16 cellular contexts compared by ENCODE assay signal in the genomic region with DNA sequence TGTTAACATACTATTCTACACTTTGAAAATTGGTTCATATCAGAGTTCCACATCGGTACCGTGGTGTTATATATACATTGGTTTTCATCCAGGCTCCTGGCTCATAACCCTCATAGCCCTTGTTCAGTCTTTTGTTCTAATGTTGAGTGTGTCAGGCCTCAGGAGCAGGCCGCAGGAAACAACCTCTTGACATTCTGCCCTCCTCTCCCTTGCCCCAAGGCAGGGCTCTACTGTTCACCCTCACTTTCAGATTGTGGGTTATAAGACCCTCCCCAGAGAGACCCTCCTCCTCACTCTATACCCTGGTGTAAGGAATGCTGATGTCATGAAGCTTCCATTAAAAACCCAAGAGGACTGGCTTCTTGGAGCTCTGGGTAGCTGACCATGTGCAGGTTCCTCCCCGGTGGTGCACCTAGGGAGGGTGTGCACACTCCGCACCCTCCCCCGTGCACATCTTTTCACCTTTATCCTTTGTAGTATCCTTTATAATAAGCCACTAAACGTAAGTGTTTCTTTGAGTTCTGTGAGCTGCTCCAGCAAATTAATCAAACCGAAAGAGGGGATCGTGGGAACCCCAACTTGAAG. TPM values are rescaled to one million over a fixed set of nuclear protein-coding genes. Genes with fewer than 3 reads are reported as not detected.
A peak's percentile ranks its signal among the peaks of the same experiment; 100 is the strongest.
DNase-seq lines count a peak whose midpoint lies in the region; ATAC-seq and TF ChIP-seq lines count a peak whose summit lies in the region.
"Had no signal": no experiment of that assay in that cellular context is flagged by ENCODE, and none has a peak within 500 bp of the region (broad histone marks: within the 10 kb centered on the region; RNA-seq: fewer than 3 reads in every experiment).

No MANE protein-coding gene starts in this region.

- no peak for TF ChIP-seq CTCF in esophagus squamous epithelium (IDR thresholded peaks at IDR 0.05)
- no peak for TF ChIP-seq CTCF in testis (IDR thresholded peaks at IDR 0.05)

- H3K4me1 ChIP-seq in esophagus squamous epithelium (peaks cover 46 to 90% (median 48%) of the 10 kb centered on the region in 3 donors), testis (peaks cover 4% of the 10 kb centered on the region)

- no peak for TF ChIP-seq POLR2A in esophagus squamous epithelium (IDR thresholded peaks at IDR 0.05)
- TF ChIP-seq POLR2A in testis (IDR thresholded peaks at IDR 0.05) = no peak

- no peaks in the 10 kb centered on the region for H3K36me3 Mint-ChIP-seq in activated naive CD4-positive, alpha-beta T cell treated with anti-CD3 and anti-CD28 coated beads, Interleukin-2, amount 50 U/mL, for 24 hours

- no peaks in the 10 kb centered on the region for H3K27me3 Mint-ChIP-seq in activated naive CD4-positive, alpha-beta T cell treated with anti-CD3 and anti-CD28 coated beads, Interleukin-2, amount 50 U/mL, for 24 hours

- H3K4me1 Mint-ChIP-seq in activated naive CD4-positive, alpha-beta T cell treated with anti-CD3 and anti-CD28 coated beads, Interleukin-2, amount 50 U/mL, for 24 hours = peaks cover 54% of the 10 kb centered on the region

- no peak overlapping the region for H3K4me3 ChIP-seq in esophagus squamous epithelium
- H3K4me3 ChIP-seq in testis = no peak overlapping the region
- H3K4me3 ChIP-seq: SJSA1 had no signal

- H3K27ac ChIP-seq in esophagus squamous epithelium = peak overlapping the region; percentile 64 to 99 (median 96)
- H3K27ac ChIP-seq in testis = no peak overlapping the region
- H3K27ac ChIP-seq: foreskin keratinocyte, SJSA1 had no signal

- DNase-seq in activated naive CD4-positive, alpha-beta T cell (lab: John Stamatoyannopoulos, UW) = no peak
- peak; percentile 24 for DNase-seq in NCI-H2029 treated with DMSO at 0.1 percent for 48 hours (lab: John Stamatoyannopoulos, UW)
- DNase-seq in esophagus squamous epithelium (lab: John Stamatoyannopoulos, UW) = no peak
- DNase-seq in testis = peak; percentile 8
- no peak for DNase-seq in pons (ENCODE audit: low spot score)
- no peak for DNase-seq in NCI-H69 (lab: John Stamatoyannopoulos, UW)
- DNase-seq: central memory CD4-positive, alpha-beta T cell; DMS79 treated with DMSO at 0.1 percent for 48 hours; foreskin keratinocyte; Karpas-422; NCI-H1417 treated with DMSO at 0.1 percent for 48 hours; stimulated activated CD4-positive, alpha-beta T cell treated with anti-CD3 and anti-CD28 coated beads, Interleukin-12 subunit alpha, Interleukin-12 subunit beta, amount 100 ng/mL, for 4 hours had no signal

- no peaks in the 10 kb centered on the region for H3K9me3 ChIP-seq in esophagus squamous epithelium
- no peaks in the 10 kb centered on the region for H3K9me3 ChIP-seq in testis
- H3K9me3 ChIP-seq: SJSA1 had no signal

- no peak for ATAC-seq in HG03342 (IDR thresholded peaks at IDR 0.05; ENCODE audit: unreplicated experiment)
- ATAC-seq: foreskin keratinocyte, left lobe of liver had no signal

- H3K36me3 ChIP-seq in esophagus squamous epithelium (peaks cover 0 to 9% (median 0%) of the 10 kb centered on the region in 3 donors), testis (ENCODE audit: low read depth, missing control alignments) (no peaks in the 10 kb centered on the region)

- intact Hi-C loops in esophagus squamous epithelium (cut with DNase I) (loop anchor here (5.0 to 10.0 kb wide), 2 partner anchors 48 to 261 kb away; a partner anchor contains a TSS), testis (cut with DNase I; ENCODE audit: low total_unique reads) (no loop called here)

- no peaks in the 10 kb centered on the region for H3K27me3 ChIP-seq in esophagus squamous epithelium
- no peaks in the 10 kb centered on the region for H3K27me3 ChIP-seq in testis
- H3K27me3 ChIP-seq: foreskin keratinocyte, SJSA1 had no signal

- WGBS in esophagus squamous epithelium, 2 donors = 70% methylated on average over 9 of the region's 9 CpGs
- WGBS in testis, 2 donors = 82 to 88% methylated on average over 9 of the region's 9 CpGs

- no peaks in the 10 kb centered on the region for H3K9me3 Mint-ChIP-seq in activated naive CD4-positive, alpha-beta T cell treated with anti-CD3 and anti-CD28 coated beads, Interleukin-2, amount 50 U/mL, for 24 hours

- H3K27ac Mint-ChIP-seq in activated naive CD4-positive, alpha-beta T cell treated with anti-CD3 and anti-CD28 coated beads, Interleukin-2, amount 50 U/mL, for 24 hours = no peak overlapping the region

- peak overlapping the region; percentile 57 for H3K4me3 Mint-ChIP-seq in activated naive CD4-positive, alpha-beta T cell treated with anti-CD3 and anti-CD28 coated beads, Interleukin-2, amount 50 U/mL, for 24 hours

RNA-seq across cellular contexts. Expression of a gene that starts 12.1 kb away (rescaled TPM):
- total RNA-seq in esophagus squamous epithelium (10 to 100 TPM; 51.4 to 78.4 (median 64.8) TPM), testis (1 to 10 TPM; 6.9 to 9.8 TPM)
- polyA plus RNA-seq in testis (ENCODE audit: insufficient read depth, low read depth, low replicate concordance) = 8.6 TPM

RNA-seq across cellular contexts. Expression of a gene that starts 26.3 kb away (rescaled TPM):
- 10 to 100 TPM; 27.4 to 50.6 (median 41.6) TPM for total RNA-seq in esophagus squamous epithelium
- total RNA-seq in testis = 10 to 100 TPM; 66.2 to 73.3 TPM
- 32.8 TPM for polyA plus RNA-seq in testis (ENCODE audit: insufficient read depth, low read depth, low replicate concordance)

RNA-seq across cellular contexts. Expression of a gene that starts 37.9 kb away (rescaled TPM):
- total RNA-seq in esophagus squamous epithelium = 100 to 1,000 TPM in 1 of 4 donors, 10 to 100 TPM in 3; 62.6 to 113 (median 74.7) TPM
- 10 to 100 TPM; 53.8 to 59.1 TPM for total RNA-seq in testis
- 54.6 TPM for polyA plus RNA-seq in testis (ENCODE audit: insufficient read depth, low read depth, low replicate concordance)

RNA-seq across cellular contexts. Expression of a gene that starts 49.1 kb away (rescaled TPM):
- total RNA-seq in esophagus squamous epithelium = 10 to 100 TPM; 54.1 to 93.2 (median 68.5) TPM
- 10 to 100 TPM; 64.3 to 87.6 TPM for total RNA-seq in testis
- polyA plus RNA-seq in testis (ENCODE audit: insufficient read depth, low read depth, low replicate concordance) = 45.6 TPM

RNA-seq across cellular contexts. Expression of a gene that starts 58.0 kb away (rescaled TPM):
- total RNA-seq in esophagus squamous epithelium (1 to 10 TPM; 2.3 to 6.8 (median 2.7) TPM), testis (1 to 10 TPM; 3.7 to 6.8 TPM)
- 2.7 TPM for polyA plus RNA-seq in testis (ENCODE audit: insufficient read depth, low read depth, low replicate concordance)

Comparison
In these comparisons a context has a peak if more than half of its experiments do, and no peak if none do; other contexts are left out.
1. DNase-seq: peak in NCI-H2029 treated with DMSO at 0.1 percent for 48 hours (single experiment) and testis (single experiment); none in activated naive CD4-positive, alpha-beta T cell (0 of 4), esophagus squamous epithelium (single experiment), pons (single experiment) and NCI-H69 (single experiment).
2. H3K27ac ChIP-seq: peak in esophagus squamous epithelium (4 of 4); none in testis (0 of 2).
3. RNA of a gene that starts 12.1 kb away (total RNA-seq): 51.4 to 78.4 TPM in esophagus squamous epithelium; 6.9 to 9.8 TPM in testis; every median in the first group is over 4 times any median in the second.